11 cellular contexts compared by ENCODE assay signal in the genomic region with DNA sequence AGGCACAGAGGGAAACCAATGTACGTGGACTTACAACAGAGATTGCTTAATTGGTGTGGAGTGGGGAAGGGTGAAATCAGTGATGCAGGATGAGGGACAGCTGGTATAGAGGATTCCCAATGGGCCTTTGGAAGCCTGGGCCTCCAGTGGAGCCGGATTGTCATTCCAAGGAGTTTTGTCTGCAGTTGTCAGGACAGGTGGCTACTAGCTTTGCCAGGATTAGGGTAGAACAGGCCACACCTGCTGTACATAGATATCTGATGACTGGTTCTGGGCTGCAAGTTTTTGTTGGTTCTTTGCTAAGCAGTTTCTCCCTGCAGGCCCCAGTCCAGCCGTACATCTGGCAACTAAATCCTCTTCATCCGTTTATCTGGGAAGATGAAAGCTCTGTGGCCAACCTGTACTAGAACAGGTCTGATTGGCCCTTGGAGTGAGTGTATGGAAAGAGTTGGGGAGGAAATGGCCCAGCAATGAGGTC. TPM values are rescaled to one million over a fixed set of nuclear protein-coding genes. Genes with fewer than 3 reads are reported as not detected.
DNase-seq lines count a peak whose midpoint lies in the region; ATAC-seq lines count a peak whose summit lies in the region.
"Had no signal": no experiment of that assay in that cellular context is flagged by ENCODE, and none has a peak within 500 bp of the region (broad histone marks: within the 10 kb centered on the region; RNA-seq: fewer than 3 reads in every experiment).

No MANE protein-coding gene starts in this region.

- peaks cover 47% of the 10 kb centered on the region for H3K4me1 Mint-ChIP-seq in activated T-cell treated with anti-CD3 and anti-CD28 coated beads, Interleukin-2, amount 50 U/mL, for 72 hours (ENCODE audit: low read depth)

- H3K4me3 Mint-ChIP-seq in activated T-cell treated with anti-CD3 and anti-CD28 coated beads, Interleukin-2, amount 50 U/mL, for 72 hours, result no peak overlapping the region

- H3K27me3 Mint-ChIP-seq in activated T-cell treated with anti-CD3 and anti-CD28 coated beads, Interleukin-2, amount 50 U/mL, for 72 hours (ENCODE audit: low read depth), result no peaks in the 10 kb centered on the region
- H3K27me3 Mint-ChIP-seq: progenitor cell of endocrine pancreas had no signal

- ATAC-seq in activated T-cell treated with anti-CD3 and anti-CD28 coated beads, Interleukin-2, amount 50 U/mL, for 72 hours (replicated peaks in 1 of 2), result no peak
- ATAC-seq in GM19467 (IDR thresholded peaks at IDR 0.05; ENCODE audit: unreplicated experiment), result no peak
- ATAC-seq: body of pancreas had no signal

- H3K9me3 Mint-ChIP-seq in activated T-cell treated with anti-CD3 and anti-CD28 coated beads, Interleukin-2, amount 50 U/mL, for 72 hours, result no peaks in the 10 kb centered on the region

- peaks cover 8 to 41% of the 10 kb centered on the region in 2 donors for H3K36me3 Mint-ChIP-seq in activated T-cell treated with anti-CD3 and anti-CD28 coated beads, Interleukin-2, amount 50 U/mL, for 72 hours (ENCODE audit: insufficient read depth in 2 of 2)

- H3K27ac Mint-ChIP-seq in activated T-cell treated with anti-CD3 and anti-CD28 coated beads, Interleukin-2, amount 50 U/mL, for 72 hours, result no peak overlapping the region

- DNase-seq in DMS 273 treated with DMSO at 0.1 percent for 48 hours (lab: John Stamatoyannopoulos, UW) (peak; percentile 83), NCI-H446 treated with DMSO at 0.1 percent for 48 hours (lab: John Stamatoyannopoulos, UW) (peak; percentile 50), dermis microvascular lymphatic vessel endothelial cell (ENCODE audit: low read depth in 2 of 2) (peak; percentile 33 to 41), non-pigmented ciliary epithelial cell (ENCODE audit: low read depth) (peak; percentile 41), NOMO-1 treated with dmso at 0.1 percent for 144 hours (lab: John Stamatoyannopoulos, UW; ENCODE audit: unreplicated experiment) (no peak)
- no peak for DNase-seq in stimulated activated CD8-positive, alpha-beta memory T cell treated with anti-CD3 and anti-CD28 coated beads, Interleukin-4, amount 100 ng/mL, for 48 hours
- DNase-seq in activated T-cell treated with anti-CD3 and anti-CD28 coated beads, Interleukin-2, amount 50 U/mL, for 72 hours, result no peak
- DNase-seq: body of pancreas, thyroid gland had no signal

RNA-seq across cellular contexts. Expression of gene SKP2, which starts 4.3 kb away (rescaled TPM):
- total RNA-seq in dermis microvascular lymphatic vessel endothelial cell, result 17.7 and 22.5 TPM in 2 replicates
- 10 to 100 TPM; 25.3 to 36.8 TPM for total RNA-seq in activated T-cell treated with anti-CD3 and anti-CD28 coated beads, Interleukin-2, amount 50 U/mL, for 72 hours

RNA-seq across cellular contexts. Expression of gene LMBRD2, which starts 4.5 kb away (rescaled TPM):
- 5.8 TPM in 2 replicates for total RNA-seq in dermis microvascular lymphatic vessel endothelial cell
- 10 to 100 TPM; 15.8 to 17.6 TPM for total RNA-seq in activated T-cell treated with anti-CD3 and anti-CD28 coated beads, Interleukin-2, amount 50 U/mL, for 72 hours

Comparison
In these comparisons a context has a peak if more than half of its experiments do, and no peak if none do; other contexts are left out.
1. DNase-seq: peak in DMS 273 treated with DMSO at 0.1 percent for 48 hours (single experiment), NCI-H446 treated with DMSO at 0.1 percent for 48 hours (single experiment), dermis microvascular lymphatic vessel endothelial cell (2 of 2) and non-pigmented ciliary epithelial cell (single experiment); none in NOMO-1 treated with dmso at 0.1 percent for 144 hours (single experiment), stimulated activated CD8-positive, alpha-beta memory T cell treated with anti-CD3 and anti-CD28 coated beads, Interleukin-4, amount 100 ng/mL, for 48 hours (single experiment) and activated T-cell treated with anti-CD3 and anti-CD28 coated beads, Interleukin-2, amount 50 U/mL, for 72 hours (0 of 2).